In genomic region chr20:19692685-19693119, GRCh38 we compare ENCODE assay signal across 8 cellular contexts.
A peak's percentile ranks its signal among the peaks of the same experiment; 100 is the strongest.
DNase-seq lines count a peak whose midpoint lies in the region; ATAC-seq, FAIRE-seq and TF ChIP-seq lines count a peak whose summit lies in the region.

No MANE protein-coding gene starts in this region.

- peak; percentile 94 for TF ChIP-seq CTCF in A673 (conservative IDR thresholded peaks at IDR 0.05; ENCODE audit: low read depth, low read length)
- peak; percentile 87 for TF ChIP-seq CTCF in fibroblast of villous mesenchyme (IDR thresholded peaks at IDR 0.05; ENCODE audit: insufficient read depth, low read depth, low read length)
- peak; percentile 83 for TF ChIP-seq CTCF in neutrophil (IDR thresholded peaks at IDR 0.05)
- peak; percentile 75 to 93 (median 92) for TF ChIP-seq CTCF in thyroid gland (IDR thresholded peaks at IDR 0.05)

- H3K4me1 Mint-ChIP-seq in activated T-cell treated with anti-CD3 and anti-CD28 coated beads, Interleukin-2, amount 50 U/mL, for 24 hours (ENCODE audit: low read depth): peaks cover 6% of the 10 kb centered on the region

- no peak overlapping the region for H3K4me3 Mint-ChIP-seq in activated T-cell treated with anti-CD3 and anti-CD28 coated beads, Interleukin-2, amount 50 U/mL, for 24 hours

- H3K4me1 ChIP-seq in A673 (ENCODE audit: insufficient read depth, low read length, poor library complexity, severe bottlenecking) (peaks cover 5% of the 10 kb centered on the region), neutrophil (ENCODE audit: control insufficient read depth in 1 of 2, insufficient read depth in 1 of 2, low read depth in 1 of 2, low read length in 1 of 2) (peaks cover 3 to 4% of the 10 kb centered on the region in 2 experiments), thyroid gland (no peaks in the 10 kb centered on the region)

- H3K9me3 ChIP-seq in A673 (ENCODE audit: low read depth, low read length, poor library complexity, severe bottlenecking): no peaks in the 10 kb centered on the region
- H3K9me3 ChIP-seq in neutrophil: no peaks in the 10 kb centered on the region
- H3K9me3 ChIP-seq in thyroid gland: no peaks in the 10 kb centered on the region

- no peak overlapping the region for H3K27ac ChIP-seq in A673 (ENCODE audit: low read depth, low read length, poor library complexity, severe bottlenecking)
- no peak overlapping the region for H3K27ac ChIP-seq in neutrophil
- no peak overlapping the region for H3K27ac ChIP-seq in thyroid gland

- H3K4me3 ChIP-seq in A673 (ENCODE audit: low read depth, low read length, poor library complexity, severe bottlenecking) (no peak overlapping the region), fibroblast of villous mesenchyme (ENCODE audit: low read depth, low read length) (peak overlapping the region; percentile 20), neutrophil (ENCODE audit: low read depth in 1 of 2, low read length in 1 of 2) (no peak overlapping the region), thyroid gland (replicated peaks in 1 of 3) (no peak overlapping the region)

- H3K36me3 Mint-ChIP-seq in activated T-cell treated with anti-CD3 and anti-CD28 coated beads, Interleukin-2, amount 50 U/mL, for 24 hours (ENCODE audit: low read depth): no peaks in the 10 kb centered on the region

- peak; percentile 69 for DNase-seq in A673 (ENCODE audit: low spot score)
- peak; percentile 23 for DNase-seq in GM12892 (ENCODE audit: insufficient read length)
- peak; percentile 75 for DNase-seq in NCI-H82 (lab: John Stamatoyannopoulos, UW)
- DNase-seq in activated T-cell treated with anti-CD3 and anti-CD28 coated beads, Interleukin-2, amount 50 U/mL, for 24 hours: peak; percentile 68
- peak; percentile 45 for DNase-seq in fibroblast of villous mesenchyme (ENCODE audit: low read depth)
- DNase-seq in thyroid gland: peak; percentile 46 to 58

- no peak overlapping the region for H3K27ac Mint-ChIP-seq in activated T-cell treated with anti-CD3 and anti-CD28 coated beads, Interleukin-2, amount 50 U/mL, for 24 hours

- FAIRE-seq in GM12892 (lab: Jason Lieb, UNC): no peak

- CTCF ChIA-PET in A673 (lab: Charles Lee): interaction anchor here (0.6 to 0.8 kb wide), 3 partner anchors 32 to 1031 kb away, joined by 4 to 7 read pairs (median 5); no protein-coding TSS in a partner anchor

- no peaks in the 10 kb centered on the region for H3K9me3 Mint-ChIP-seq in activated T-cell treated with anti-CD3 and anti-CD28 coated beads, Interleukin-2, amount 50 U/mL, for 24 hours

- H3K27me3 ChIP-seq in A673 (replicated peaks; ENCODE audit: insufficient read depth, low read depth, low read length, poor library complexity): no peaks in the 10 kb centered on the region
- no peaks in the 10 kb centered on the region for H3K27me3 ChIP-seq in neutrophil
- no peaks in the 10 kb centered on the region for H3K27me3 ChIP-seq in thyroid gland

- peaks cover 33% of the 10 kb centered on the region for H3K27me3 Mint-ChIP-seq in activated T-cell treated with anti-CD3 and anti-CD28 coated beads, Interleukin-2, amount 50 U/mL, for 24 hours

- 8 to 9% methylated on average over 15 of the region's 15 CpGs for WGBS in thyroid gland, 2 donors

- no peak for TF ChIP-seq POLR2A in GM12892 (IDR thresholded peaks at IDR 0.05; ENCODE audit: low read depth, low read length)
- TF ChIP-seq POLR2A in thyroid gland (IDR thresholded peaks at IDR 0.05): no peak

- peaks cover 29% of the 10 kb centered on the region for H3K36me3 ChIP-seq in A673 (ENCODE audit: insufficient read depth, low read length, poor library complexity, severe bottlenecking)
- H3K36me3 ChIP-seq in neutrophil: peaks cover 5% of the 10 kb centered on the region
- H3K36me3 ChIP-seq in thyroid gland: no peaks in the 10 kb centered on the region

- BruUV-seq in A673 (replicated peaks; lab: Mats Ljungman, UMichigan): no TSS peak

- POLR2A ChIA-PET in A673 (lab: Charles Lee; ENCODE audit: low non-redundant PET): no interaction called here

- intact Hi-C loops in A673 (cut with micrococcal nuclease; ENCODE audit: unreplicated experiment): loop anchor here (1.0 to 10.0 kb wide), 3 partner anchors 92 to 303 kb away; no protein-coding TSS in a partner anchor
- intact Hi-C loops in thyroid gland (cut with DNase I): loop anchor here (5.0 kb wide), 2 partner anchors 95 to 305 kb away; no protein-coding TSS in a partner anchor

- no peak for ATAC-seq in GM21390 (IDR thresholded peaks at IDR 0.05; ENCODE audit: unreplicated experiment)

Comparison
In these comparisons a context has a peak if more than half of its experiments do, and no peak if none do; other contexts are left out.
1. DNase-seq: peak in every context shown above with its lines; median percentile 75 in NCI-H82; 69 in A673; 68 in activated T-cell treated with anti-CD3 and anti-CD28 coated beads, Interleukin-2, amount 50 U/mL, for 24 hours; 52 in thyroid gland; 45 in fibroblast of villous mesenchyme; 23 in GM12892.